ENCODE assay signal across 1 cellular context in the genomic region with DNA sequence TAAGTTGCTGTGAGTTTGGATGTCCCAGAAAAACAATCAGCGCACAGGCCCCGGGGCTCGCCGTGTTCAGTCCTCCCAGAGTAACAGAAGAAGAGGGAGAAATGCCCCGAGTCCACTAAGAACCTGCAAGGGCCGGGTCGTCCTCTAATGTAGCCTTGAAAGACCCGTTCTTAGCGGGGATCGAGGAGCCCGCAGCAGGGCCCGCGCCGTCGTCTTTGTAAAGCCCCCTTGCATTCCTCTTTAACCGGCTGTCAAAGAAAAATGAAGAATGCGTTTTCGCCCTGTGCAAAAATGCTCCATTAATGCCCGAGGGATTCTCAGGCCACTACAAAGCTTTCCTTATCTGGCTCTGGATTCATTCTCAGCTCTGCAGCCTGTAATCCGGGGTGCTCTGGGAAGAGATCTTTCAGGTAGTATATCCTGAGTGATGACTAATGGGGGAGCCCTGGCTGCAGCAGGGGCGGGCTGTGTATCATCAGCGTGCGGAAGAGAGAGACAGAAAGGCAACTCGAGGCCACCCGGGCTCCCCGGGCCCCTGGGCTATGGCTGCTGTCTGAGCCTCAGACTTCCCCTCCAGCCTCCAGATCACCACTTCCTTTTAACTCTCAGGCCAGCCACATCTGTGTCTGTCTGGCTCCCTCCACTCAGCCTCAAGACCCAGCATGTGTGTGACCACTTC.
TF ChIP-seq lines count a peak whose summit lies in the region.

No MANE protein-coding gene starts in this region.

TF ChIP-seq in HepG2, 621 proteins besides CTCF, POLR2A, EP300 and RAD21 (continued from another document):
- TF ChIP-seq RNF219 (CRISPR knock-in tag; IDR thresholded peaks at IDR 0.05) (no peak), NR2C2 (CRISPR knock-in tag; IDR thresholded peaks at IDR 0.05; ENCODE audit: borderline replicate concordance) (no peak), ZSCAN21 (CRISPR knock-in tag; IDR thresholded peaks at IDR 0.05; ENCODE audit: borderline replicate concordance) (no peak), THAP7 (CRISPR knock-in tag; IDR thresholded peaks at IDR 0.05) (no peak), ZNF550 (CRISPR knock-in tag; IDR thresholded peaks at IDR 0.05; ENCODE audit: borderline replicate concordance) (no peak), ZSCAN29 (CRISPR knock-in tag; conservative IDR thresholded peaks at IDR 0.05) (no peak), DPF2 (CRISPR knock-in tag; IDR thresholded peaks at IDR 0.05; ENCODE audit: borderline replicate concordance, low read depth) (no peak), ZNF775 (CRISPR knock-in tag; IDR thresholded peaks at IDR 0.05; ENCODE audit: borderline replicate concordance) (no peak)
- TF ChIP-seq, protein P1, sequence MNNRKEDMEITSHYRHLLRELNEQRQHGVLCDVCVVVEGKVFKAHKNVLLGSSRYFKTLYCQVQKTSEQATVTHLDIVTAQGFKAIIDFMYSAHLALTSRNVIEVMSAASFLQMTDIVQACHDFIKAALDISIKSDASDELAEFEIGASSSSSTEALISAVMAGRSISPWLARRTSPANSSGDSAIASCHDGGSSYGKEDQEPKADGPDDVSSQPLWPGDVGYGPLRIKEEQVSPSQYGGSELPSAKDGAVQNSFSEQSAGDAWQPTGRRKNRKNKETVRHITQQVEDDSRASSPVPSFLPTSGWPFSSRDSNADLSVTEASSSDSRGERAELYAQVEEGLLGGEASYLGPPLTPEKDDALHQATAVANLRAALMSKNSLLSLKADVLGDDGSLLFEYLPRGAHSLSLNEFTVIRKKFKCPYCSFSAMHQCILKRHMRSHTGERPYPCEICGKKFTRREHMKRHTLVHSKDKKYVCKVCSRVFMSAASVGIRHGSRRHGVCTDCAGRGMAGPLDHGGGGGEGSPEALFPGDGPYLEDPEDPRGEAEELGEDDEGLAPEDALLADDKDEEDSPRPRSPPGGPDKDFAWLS (CRISPR knock-in tag; IDR thresholded peaks at IDR 0.05; ENCODE audit: borderline replicate concordance) = no peak
- TF ChIP-seq, protein P2, sequence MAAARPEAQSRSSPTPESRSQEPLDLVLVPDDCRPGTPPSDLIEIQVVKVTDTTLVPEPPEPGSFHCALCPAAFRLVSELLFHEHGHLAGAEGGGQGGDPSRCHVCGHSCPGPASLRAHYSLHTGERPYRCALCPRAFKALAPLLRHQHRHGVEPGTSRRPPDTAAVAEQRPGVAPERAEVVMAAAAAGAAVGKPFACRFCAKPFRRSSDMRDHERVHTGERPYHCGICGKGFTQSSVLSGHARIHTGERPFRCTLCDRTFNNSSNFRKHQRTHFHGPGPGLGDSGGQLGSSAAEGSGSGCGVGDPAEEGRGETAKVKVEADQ (CRISPR knock-in tag; IDR thresholded peaks at IDR 0.05; ENCODE audit: borderline replicate concordance) = no peak
